1 cellular context compared by ENCODE assay signal in the genomic region with DNA sequence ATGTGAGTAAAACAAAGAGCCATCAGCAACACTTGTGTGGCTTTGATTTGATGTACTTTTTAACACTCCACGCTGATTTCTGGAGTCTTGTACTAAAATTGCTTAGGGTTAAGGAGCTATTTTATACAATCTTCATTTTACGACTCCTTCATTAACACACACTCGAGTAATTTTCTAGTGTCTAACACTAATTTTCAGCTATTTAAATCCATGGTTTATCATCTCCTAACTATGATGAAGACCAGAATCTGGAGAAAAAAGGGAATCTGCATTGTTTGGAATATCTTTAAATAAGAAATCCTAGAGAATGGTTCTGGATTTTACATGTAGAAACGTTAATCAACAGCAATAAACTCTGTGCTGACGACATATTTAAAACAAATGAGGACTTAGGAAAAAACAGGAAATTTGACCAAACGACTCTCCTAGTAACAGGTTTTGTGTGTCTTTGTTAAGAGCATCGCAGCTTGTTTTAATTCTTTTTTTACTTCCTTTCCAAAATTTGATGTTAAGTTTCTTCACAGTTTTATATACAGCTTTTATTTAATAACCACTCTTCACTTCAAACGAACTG.
TF ChIP-seq lines count a peak whose summit lies in the region.

No MANE protein-coding gene starts in this region.

TF ChIP-seq in WTC11, 78 proteins besides CTCF, POLR2A, EP300 and RAD21 (continued from another document):
- TF ChIP-seq, protein P1, sequence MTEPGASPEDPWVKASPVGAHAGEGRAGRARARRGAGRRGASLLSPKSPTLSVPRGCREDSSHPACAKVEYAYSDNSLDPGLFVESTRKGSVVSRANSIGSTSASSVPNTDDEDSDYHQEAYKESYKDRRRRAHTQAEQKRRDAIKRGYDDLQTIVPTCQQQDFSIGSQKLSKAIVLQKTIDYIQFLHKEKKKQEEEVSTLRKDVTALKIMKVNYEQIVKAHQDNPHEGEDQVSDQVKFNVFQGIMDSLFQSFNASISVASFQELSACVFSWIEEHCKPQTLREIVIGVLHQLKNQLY (CRISPR knock-in tag; IDR thresholded peaks at IDR 0.05), result no peak
TF ChIP-seq in WTC11: peak in this region for 0.
